Comparison of ENCODE assay signal across 11 cellular contexts in genomic region chr16:85002099-85002541, GRCh38. TPM values are rescaled to one million over a fixed set of nuclear protein-coding genes. Genes with fewer than 3 reads are reported as not detected.
DNase-seq lines count a peak whose midpoint lies in the region; ATAC-seq and TF ChIP-seq lines count a peak whose summit lies in the region.
"Had no signal": no experiment of that assay in that cellular context is flagged by ENCODE, and none has a peak within 500 bp of the region (broad histone marks: within the 10 kb centered on the region; RNA-seq: fewer than 3 reads in every experiment).

No MANE protein-coding gene starts in this region.

- H3K9me3 Mint-ChIP-seq in T-cell: no peaks in the 10 kb centered on the region

- no peak for TF ChIP-seq CTCF in left ventricle myocardium inferior (IDR thresholded peaks at IDR 0.05; ENCODE audit: borderline replicate concordance)
- TF ChIP-seq CTCF in osteoblast (IDR thresholded peaks at IDR 0.05; ENCODE audit: extremely low read depth, low read depth, low read length): no peak

- H3K4me3 Mint-ChIP-seq in T-cell: peak overlapping the region in 1 of 3 donors; percentile 64

- H3K4me2 ChIP-seq in osteoblast (ENCODE audit: insufficient read depth, low read length): peak overlapping the region; percentile 96

- peaks cover 89% of the 10 kb centered on the region for H3K79me2 ChIP-seq in osteoblast (ENCODE audit: insufficient read depth, low read length)

- no peaks in the 10 kb centered on the region for H3K36me3 ChIP-seq in left ventricle myocardium inferior
- no peaks in the 10 kb centered on the region for H3K36me3 ChIP-seq in esophagus (ENCODE audit: control insufficient read depth in 2 of 2, insufficient read depth in 2 of 2, low read length in 1 of 2)
- H3K36me3 ChIP-seq in osteoblast (ENCODE audit: insufficient read depth, low read length): peaks cover 9% of the 10 kb centered on the region

- DNase-seq in left ventricle myocardium inferior (no peak), left cardiac atrium (no peak), osteoblast (ENCODE audit: insufficient read length, low spot score, missing footprints) (peak; percentile 85), substantia nigra (lab: John Stamatoyannopoulos, UW) (no peak), T-cell (no peak)
- DNase-seq in stimulated activated CD4-positive, alpha-beta T cell treated with anti-CD3 and anti-CD28 coated beads, Interleukin-1b, Interleukin-23, amount 100 ng/mL, for 48 hours: no peak
- DNase-seq: activated CD4-positive, alpha-beta T cell treated with anti-CD3 and anti-CD28 coated beads, Interleukin-2, amount 50 U/mL, for 1 hour; NCI-H1105; PC-9 had no signal

- H3K36me3 Mint-ChIP-seq in T-cell: peaks cover 24% of the 10 kb centered on the region

- peaks cover 87% of the 10 kb centered on the region for H3K4me1 ChIP-seq in left ventricle myocardium inferior
- H3K4me1 ChIP-seq in esophagus (ENCODE audit: control insufficient read depth in 2 of 2, insufficient read depth in 2 of 2, low read length in 1 of 2): peaks cover 16 to 28% of the 10 kb centered on the region in 2 donors
- peaks cover 68% of the 10 kb centered on the region for H3K4me1 ChIP-seq in osteoblast (ENCODE audit: insufficient read depth, low read length)

- H3K27me3 ChIP-seq in left ventricle myocardium inferior (ENCODE audit: low read depth): no peaks in the 10 kb centered on the region
- H3K27me3 ChIP-seq in esophagus (ENCODE audit: control insufficient read depth in 1 of 2, insufficient read depth in 2 of 2, low read length in 2 of 2): no peaks in the 10 kb centered on the region
- no peaks in the 10 kb centered on the region for H3K27me3 ChIP-seq in osteoblast (ENCODE audit: insufficient read depth, low read length)

- H4K20me1 ChIP-seq in osteoblast (ENCODE audit: insufficient read depth, low read length): peaks cover 3% of the 10 kb centered on the region

- ATAC-seq in left cardiac atrium (no peak), HG02763 (IDR thresholded peaks at IDR 0.05; ENCODE audit: unreplicated experiment) (no peak), T-cell (replicated peaks in 1 of 4) (no peak)

- H3K27ac Mint-ChIP-seq in T-cell: no peak overlapping the region

- H3K9me3 ChIP-seq in left ventricle myocardium inferior (replicated peaks): no peaks in the 10 kb centered on the region
- no peaks in the 10 kb centered on the region for H3K9me3 ChIP-seq in esophagus (ENCODE audit: control insufficient read depth in 2 of 2, insufficient read depth in 1 of 2, low read depth in 1 of 2, low read length in 1 of 2)
- H3K9me3 ChIP-seq in osteoblast (ENCODE audit: low read depth, low read length): no peaks in the 10 kb centered on the region

- CTCF ChIA-PET in T-cell (lab: Charles Lee): no interaction called here

- peaks cover 59 to 69% (median 63%) of the 10 kb centered on the region in 3 donors for H3K4me1 Mint-ChIP-seq in T-cell

- peak overlapping the region; percentile 14 for H2AFZ ChIP-seq in osteoblast (ENCODE audit: low read length)
- H2AFZ ChIP-seq: PC-9 had no signal

- intact Hi-C loops in left ventricle myocardium inferior (cut with micrococcal nuclease) (no loop called here), left cardiac atrium (cut with DNase I) (no loop called here)

- H3K27me3 Mint-ChIP-seq in T-cell: no peaks in the 10 kb centered on the region

- WGBS in esophagus, 2 donors: 49 to 64% methylated on average over 10 of the region's 10 CpGs

- H3K4me3 ChIP-seq in left ventricle myocardium inferior: peak overlapping the region; percentile 49
- H3K4me3 ChIP-seq in esophagus (ENCODE audit: low read depth in 1 of 2, low read length in 2 of 2): no peak overlapping the region
- H3K4me3 ChIP-seq in osteoblast (ENCODE audit: insufficient read depth, low read length): peak overlapping the region; percentile 64
- H3K4me3 ChIP-seq: PC-9 had no signal

- POLR2A ChIA-PET in T-cell (lab: Charles Lee): no interaction called here

- H3K27ac ChIP-seq in left ventricle myocardium inferior (replicated peaks): peak overlapping the region; percentile 67
- peak overlapping the region; percentile 31 to 48 for H3K27ac ChIP-seq in esophagus (ENCODE audit: low read depth in 2 of 2, low read length in 1 of 2)
- H3K27ac ChIP-seq in osteoblast (ENCODE audit: low read depth, low read length): peak overlapping the region; percentile 83
- no peak overlapping the region for H3K27ac ChIP-seq in substantia nigra (ENCODE audit: low read depth, low read length, poor library complexity, severe bottlenecking)

RNA-seq across cellular contexts. Expression of gene ZDHHC7, which starts 9.2 kb away (rescaled TPM):
- 36.8 TPM for total RNA-seq in left ventricle myocardium inferior
- 10 to 100 TPM; 33.2 to 35.2 TPM for total RNA-seq in left cardiac atrium
- polyA plus RNA-seq in esophagus: 10 to 100 TPM; 17.1 to 17.9 TPM
- total RNA-seq in osteoblast: 134 and 139 TPM in 2 replicates
- 10 to 100 TPM; 33.5 to 43.9 (median 38.7) TPM for total RNA-seq in T-cell

RNA-seq across cellular contexts. Expression of gene KIAA0513, which starts 25.5 kb away (rescaled TPM):
- total RNA-seq in left ventricle myocardium inferior (10.0 TPM), left cardiac atrium (10 to 100 TPM in 1 of 2 donors, 1 to 10 TPM in 1; 9.2 to 10.4 TPM), osteoblast (34.5 and 35.1 TPM in 2 replicates), T-cell (10 to 100 TPM in 4 of 5 donors, 1 to 10 TPM in 1; 9.2 to 19.7 (median 17.2) TPM)
- 1 to 10 TPM; 3.0 to 3.7 TPM for polyA plus RNA-seq in esophagus

Comparison
In these comparisons a context has a peak if more than half of its experiments do, and no peak if none do; other contexts are left out.
1. H3K4me3 ChIP-seq: peak in left ventricle myocardium inferior (single experiment) and osteoblast (single experiment); none in esophagus (0 of 2).